Comparison of ENCODE assay signal across 16 cellular contexts in the genomic region with DNA sequence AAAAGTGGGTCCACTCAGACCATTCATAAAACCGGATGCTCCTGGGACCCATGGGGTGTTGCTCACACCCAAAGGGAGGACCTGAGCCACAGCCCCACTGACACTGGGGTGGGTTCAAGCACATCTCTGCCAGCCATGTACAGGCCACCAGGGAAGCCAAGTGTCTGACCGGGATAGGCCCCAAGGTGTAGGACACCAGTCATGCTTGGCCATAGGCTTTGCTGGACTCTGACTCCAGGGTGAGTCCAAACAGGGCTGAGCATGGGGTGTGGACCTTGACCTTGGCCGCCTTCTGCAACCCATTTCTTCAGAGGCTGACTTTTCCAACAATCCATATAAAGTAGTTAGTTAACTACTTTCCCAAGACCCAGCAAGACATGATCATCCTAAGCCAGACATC. TPM values are rescaled to one million over a fixed set of nuclear protein-coding genes. Genes with fewer than 3 reads are reported as not detected.
DNase-seq lines count a peak whose midpoint lies in the region; ATAC-seq, FAIRE-seq and TF ChIP-seq lines count a peak whose summit lies in the region.
"Had no signal": no experiment of that assay in that cellular context is flagged by ENCODE, and none has a peak within 500 bp of the region (broad histone marks: within the 10 kb centered on the region; RNA-seq: fewer than 3 reads in every experiment).

No MANE protein-coding gene starts in this region.

- no peaks in the 10 kb centered on the region for H3K36me3 ChIP-seq in left lung
- H3K36me3 ChIP-seq in smooth muscle cell (ENCODE audit: low read depth), result no peaks in the 10 kb centered on the region
- H3K36me3 ChIP-seq: cardiac muscle cell, ovary had no signal

- no peaks in the 10 kb centered on the region for H3K36me3 Mint-ChIP-seq in activated CD4-positive, alpha-beta T cell treated with anti-CD3 and anti-CD28 coated beads, Interleukin-2, amount 10 ng/mL, durations not matched to agents 7 days and 5 days (ENCODE audit: low read depth)
- peaks cover 1% of the 10 kb centered on the region for H3K36me3 Mint-ChIP-seq in activated T-helper 1 cell treated with anti-CD3 and anti-CD28 coated beads, Interleukin-12 subunit alpha, Interleukin-12 subunit beta, Interleukin-2, Interleukin-4 antibody, amounts not matched to agents 30 ng/mL and 10 ng/mL and 1 ng/mL, durations not matched to agents 14 hours and 24 hours and 36 hours (ENCODE audit: low read depth)

- ATAC-seq in left lung (no peak), GM21737 (IDR thresholded peaks at IDR 0.05; ENCODE audit: unreplicated experiment) (no peak)

- no peaks in the 10 kb centered on the region for H3K9me3 Mint-ChIP-seq in activated CD4-positive, alpha-beta T cell treated with anti-CD3 and anti-CD28 coated beads, Interleukin-2, amount 10 ng/mL, durations not matched to agents 7 days and 5 days
- no peaks in the 10 kb centered on the region for H3K9me3 Mint-ChIP-seq in activated T-helper 1 cell treated with anti-CD3 and anti-CD28 coated beads, Interleukin-12 subunit alpha, Interleukin-12 subunit beta, Interleukin-2, Interleukin-4 antibody, amounts not matched to agents 30 ng/mL and 10 ng/mL and 1 ng/mL, durations not matched to agents 14 hours and 24 hours and 36 hours

- no peak for FAIRE-seq in GM12891 (lab: Jason Lieb, UNC)
- FAIRE-seq: A204.1, TTC549 had no signal

- no peak overlapping the region for H3K4me3 Mint-ChIP-seq in activated CD4-positive, alpha-beta T cell treated with anti-CD3 and anti-CD28 coated beads, Interleukin-2, amount 10 ng/mL, durations not matched to agents 7 days and 5 days
- no peak overlapping the region for H3K4me3 Mint-ChIP-seq in activated T-helper 1 cell treated with anti-CD3 and anti-CD28 coated beads, Interleukin-12 subunit alpha, Interleukin-12 subunit beta, Interleukin-2, Interleukin-4 antibody, amounts not matched to agents 30 ng/mL and 10 ng/mL and 1 ng/mL, durations not matched to agents 14 hours and 24 hours and 36 hours

- WGBS in smooth muscle cell (ENCODE audit: low lambda C conversion rate), result 100% methylated on average over 3 of the region's 3 CpGs

- intact Hi-C loops in activated T-helper 1 cell treated with anti-CD3 and anti-CD28 coated beads, Interleukin-12 subunit alpha, Interleukin-12 subunit beta, Interleukin-2, Interleukin-4 antibody, amounts not matched to agents 30 ng/mL and 10 ng/mL and 1 ng/mL, durations not matched to agents 14 hours and 24 hours and 36 hours (cut with micrococcal nuclease), result no loop called here
- intact Hi-C loops in left lung (cut with DNase I), result no loop called here

- peaks cover 16 to 41% of the 10 kb centered on the region in 2 donors for H3K4me1 ChIP-seq in left lung
- peaks cover 39% of the 10 kb centered on the region for H3K4me1 ChIP-seq in smooth muscle cell (ENCODE audit: low read depth)

- H3K27me3 Mint-ChIP-seq in activated CD4-positive, alpha-beta T cell treated with anti-CD3 and anti-CD28 coated beads, Interleukin-2, amount 10 ng/mL, durations not matched to agents 7 days and 5 days, result no peaks in the 10 kb centered on the region
- H3K27me3 Mint-ChIP-seq in activated T-helper 1 cell treated with anti-CD3 and anti-CD28 coated beads, Interleukin-12 subunit alpha, Interleukin-12 subunit beta, Interleukin-2, Interleukin-4 antibody, amounts not matched to agents 30 ng/mL and 10 ng/mL and 1 ng/mL, durations not matched to agents 14 hours and 24 hours and 36 hours (ENCODE audit: insufficient read depth), result no peaks in the 10 kb centered on the region

- no peaks in the 10 kb centered on the region for H3K27me3 ChIP-seq in left lung
- no peaks in the 10 kb centered on the region for H3K27me3 ChIP-seq in smooth muscle cell (ENCODE audit: low read depth)
- H3K27me3 ChIP-seq: cardiac muscle cell, ovary had no signal

- peak overlapping the region; percentile 19 for H3K4me2 ChIP-seq in smooth muscle cell

- POLR2A ChIA-PET in activated CD4-positive, alpha-beta T cell treated with anti-CD3 and anti-CD28 coated beads, Interleukin-2, amount 10 ng/mL, durations not matched to agents 7 days and 5 days (lab: Charles Lee), result no interaction called here

- CTCF ChIA-PET in activated CD4-positive, alpha-beta T cell treated with anti-CD3 and anti-CD28 coated beads, Interleukin-2, amount 10 ng/mL, durations not matched to agents 7 days and 5 days (lab: Charles Lee), result interaction anchor here (0.7 to 2.2 kb wide), 5 partner anchors 11 to 114 kb away, joined by 3 to 5 read pairs (median 4); partner anchors contain the start of gene ABHD14B

- peak overlapping the region; percentile 78 for H3K27ac Mint-ChIP-seq in activated CD4-positive, alpha-beta T cell treated with anti-CD3 and anti-CD28 coated beads, Interleukin-2, amount 10 ng/mL, durations not matched to agents 7 days and 5 days
- H3K27ac Mint-ChIP-seq in activated T-helper 1 cell treated with anti-CD3 and anti-CD28 coated beads, Interleukin-12 subunit alpha, Interleukin-12 subunit beta, Interleukin-2, Interleukin-4 antibody, amounts not matched to agents 30 ng/mL and 10 ng/mL and 1 ng/mL, durations not matched to agents 14 hours and 24 hours and 36 hours, result peak overlapping the region; percentile 64

- H3K9ac ChIP-seq in smooth muscle cell (ENCODE audit: low read depth), result no peak overlapping the region

- no peak for TF ChIP-seq CTCF in left lung (IDR thresholded peaks at IDR 0.05)
- no peak for TF ChIP-seq CTCF in smooth muscle cell (IDR thresholded peaks at IDR 0.05; ENCODE audit: borderline replicate concordance, insufficient read depth, poor library complexity, severe bottlenecking)

- peaks cover 23% of the 10 kb centered on the region for H3K4me1 Mint-ChIP-seq in activated CD4-positive, alpha-beta T cell treated with anti-CD3 and anti-CD28 coated beads, Interleukin-2, amount 10 ng/mL, durations not matched to agents 7 days and 5 days
- peaks cover 31% of the 10 kb centered on the region for H3K4me1 Mint-ChIP-seq in activated T-helper 1 cell treated with anti-CD3 and anti-CD28 coated beads, Interleukin-12 subunit alpha, Interleukin-12 subunit beta, Interleukin-2, Interleukin-4 antibody, amounts not matched to agents 30 ng/mL and 10 ng/mL and 1 ng/mL, durations not matched to agents 14 hours and 24 hours and 36 hours (ENCODE audit: low read depth)

- H3K27ac ChIP-seq in left lung, result peak overlapping the region in 1 of 2 donors; percentile 48
- H3K27ac ChIP-seq in smooth muscle cell (ENCODE audit: low read depth), result peak overlapping the region; percentile 96
- H3K27ac ChIP-seq: ovary had no signal

- peaks cover 34% of the 10 kb centered on the region for H3F3A ChIP-seq in smooth muscle cell (ENCODE audit: low read depth)

- no peaks in the 10 kb centered on the region for H3K9me3 ChIP-seq in left lung
- H3K9me3 ChIP-seq in smooth muscle cell (replicated peaks; ENCODE audit: low read depth), result no peaks in the 10 kb centered on the region
- H3K9me3 ChIP-seq: ovary had no signal

- no peak overlapping the region for H2AFZ ChIP-seq in smooth muscle cell (ENCODE audit: low read depth)

- no peaks in the 10 kb centered on the region for H3K79me2 ChIP-seq in smooth muscle cell (ENCODE audit: low read depth)

- H3K4me3 ChIP-seq in left lung (no peak overlapping the region), smooth muscle cell (no peak overlapping the region)
- H3K4me3 ChIP-seq: cardiac muscle cell, GM12878, ovary had no signal

- no peak for TF ChIP-seq POLR2A in GM12891 (IDR thresholded peaks at IDR 0.05; ENCODE audit: low read depth, low read length)

- H4K20me1 ChIP-seq in smooth muscle cell (ENCODE audit: low read depth), result no peaks in the 10 kb centered on the region

- no peak for DNase-seq in activated CD4-positive, alpha-beta T cell treated with anti-CD3 and anti-CD28 coated beads, Interleukin-2, amount 10 ng/mL, durations not matched to agents 7 days and 5 days
- no peak for DNase-seq in activated CD4-positive, alpha-beta T cell treated with anti-CD3 and anti-CD28 coated beads, Interleukin-2, amount 50 U/mL, for 1 hour
- DNase-seq in activated T-helper 1 cell treated with anti-CD3 and anti-CD28 coated beads, Interleukin-12 subunit alpha, Interleukin-12 subunit beta, Interleukin-2, Interleukin-4 antibody, amounts not matched to agents 30 ng/mL and 10 ng/mL and 1 ng/mL, durations not matched to agents 14 hours and 24 hours and 36 hours (ENCODE audit: low spot score), result no peak
- DNase-seq in left lung (peak; percentile 27), smooth muscle cell (lab: John Stamatoyannopoulos, UW; ENCODE audit: unreplicated experiment) (no peak), GM12891 (ENCODE audit: insufficient read length, low spot score) (no peak)
- DNase-seq in activated CD8-positive, alpha-beta memory T cell treated with anti-CD3 and anti-CD28 coated beads for 24 hours, result no peak
- DNase-seq: foreskin melanocyte, NCI-H1417, SIG-M5 had no signal

TF ChIP-seq in GM12891, 5 proteins besides CTCF, POLR2A, EP300 and RAD21:
- no peak for TF ChIP-seq SPI1 (IDR thresholded peaks at IDR 0.05; ENCODE audit: low read depth, low read length)
- no peak for TF ChIP-seq TAF1 (IDR thresholded peaks at IDR 0.05; ENCODE audit: low read depth, low read length)
- no peak for TF ChIP-seq PAX5 (IDR thresholded peaks at IDR 0.05; ENCODE audit: insufficient read depth, low read length, severe bottlenecking)
- TF ChIP-seq POLR2AphosphoS5 (IDR thresholded peaks at IDR 0.05; ENCODE audit: low read depth, low read length), result no peak
- no peak for TF ChIP-seq POU2F2 (IDR thresholded peaks at IDR 0.05; ENCODE audit: low read depth, low read length)

RNA-seq across cellular contexts. Expression of gene DUSP7, which starts 31.4 kb away (rescaled TPM):
- 10 to 100 TPM; 38.3 to 42.0 TPM for total RNA-seq in activated CD4-positive, alpha-beta T cell treated with anti-CD3 and anti-CD28 coated beads, Interleukin-2, amount 10 ng/mL, durations not matched to agents 7 days and 5 days
- 35.4 and 37.4 TPM in 2 replicates for total RNA-seq in activated T-helper 1 cell treated with anti-CD3 and anti-CD28 coated beads, Interleukin-12 subunit alpha, Interleukin-12 subunit beta, Interleukin-2, Interleukin-4 antibody, amounts not matched to agents 30 ng/mL and 10 ng/mL and 1 ng/mL, durations not matched to agents 14 hours and 24 hours and 36 hours
- total RNA-seq in left lung, result 10 to 100 TPM; 35.9 to 38.3 TPM
- total RNA-seq in smooth muscle cell, result 25.0 and 26.8 TPM in 2 replicates
- polyA plus RNA-seq in smooth muscle cell, result 12.4 and 13.3 TPM in 2 replicates
- polyA plus RNA-seq in GM12891 (2012; ENCODE audit: low read depth, missing spikeins), result 4.1 TPM

Comparison
In these comparisons a context has a peak if more than half of its experiments do, and no peak if none do; other contexts are left out.
1. DNase-seq: peak in left lung (2 of 2); none in activated CD4-positive, alpha-beta T cell treated with anti-CD3 and anti-CD28 coated beads, Interleukin-2, amount 10 ng/mL, durations not matched to agents 7 days and 5 days (single experiment), activated CD4-positive, alpha-beta T cell treated with anti-CD3 and anti-CD28 coated beads, Interleukin-2, amount 50 U/mL, for 1 hour (single experiment), activated T-helper 1 cell treated with anti-CD3 and anti-CD28 coated beads, Interleukin-12 subunit alpha, Interleukin-12 subunit beta, Interleukin-2, Interleukin-4 antibody, amounts not matched to agents 30 ng/mL and 10 ng/mL and 1 ng/mL, durations not matched to agents 14 hours and 24 hours and 36 hours (single experiment), smooth muscle cell (single experiment), GM12891 (single experiment) and activated CD8-positive, alpha-beta memory T cell treated with anti-CD3 and anti-CD28 coated beads for 24 hours (single experiment).